ENCODE assay signal across 22 cellular contexts in genomic region chr2:15691586-15692310, GRCh38.
DNase-seq lines count a peak whose midpoint lies in the region; ATAC-seq, FAIRE-seq and TF ChIP-seq lines count a peak whose summit lies in the region.
"Had no signal": no experiment of that assay in that cellular context is flagged by ENCODE, and none has a peak within 500 bp of the region (broad histone marks: within the 10 kb centered on the region; RNA-seq: fewer than 3 reads in every experiment).

No MANE protein-coding gene starts in this region.

- H3K9ac ChIP-seq in HepG2 (ENCODE audit: insufficient read depth, low read depth, low read length): no peak overlapping the region

- no peaks in the 10 kb centered on the region for H3K79me2 ChIP-seq in HepG2 (ENCODE audit: insufficient read depth, low read length)

- no peaks in the 10 kb centered on the region for H3K36me3 Mint-ChIP-seq in nephron progenitor cell (ENCODE audit: low read depth)

- H3K9me3 ChIP-seq in HepG2 (ENCODE audit: low read length) (no peaks in the 10 kb centered on the region), right lobe of liver (no peaks in the 10 kb centered on the region), gastroesophageal sphincter (no peaks in the 10 kb centered on the region)

- H3K9me3 Mint-ChIP-seq in nephron progenitor cell: peaks cover under 1% of the 10 kb centered on the region

- no peaks in the 10 kb centered on the region for H4K20me1 ChIP-seq in HepG2 (ENCODE audit: insufficient read depth, low read length)

- in situ Hi-C loops in HepG2 (cut with HindIII; ENCODE audit: extremely low pct_ligation_motif_present, low pct_unique_long_range_greater_than_20kb): no loop called here

- H3K27me3 ChIP-seq in HepG2 (ENCODE audit: control insufficient read depth in 1 of 2, insufficient read depth in 2 of 2, low read length in 2 of 2): peaks cover 2 to 44% of the 10 kb centered on the region in 2 experiments; a peak in 4 of 5 replicates
- H3K27me3 ChIP-seq in right lobe of liver: no peaks in the 10 kb centered on the region
- H3K27me3 ChIP-seq in gastroesophageal sphincter: no peaks in the 10 kb centered on the region

- H3K4me2 ChIP-seq in HepG2 (ENCODE audit: low read depth, low read length): no peak overlapping the region
- H3K4me2 ChIP-seq: PC-9 had no signal

- TF ChIP-seq EP300 in HepG2 (IDR thresholded peaks at IDR 0.05; ENCODE audit: low read depth in 2 of 2, low read length in 2 of 2) (no peak), HepG2 (CRISPR knock-in tag; IDR thresholded peaks at IDR 0.05; ENCODE audit: borderline replicate concordance) (no peak), gastroesophageal sphincter (IDR thresholded peaks at IDR 0.05) (no peak)

- POLR2A ChIA-PET in HepG2 (lab: Yijun Ruan, JAX): no interaction called here

- peak overlapping the region; percentile 43 for H3K27ac Mint-ChIP-seq in nephron progenitor cell

- H3K4me3 Mint-ChIP-seq in nephron progenitor cell: no peak overlapping the region

- no peak overlapping the region for H3K27ac ChIP-seq in HepG2 (ENCODE audit: extremely low read length, insufficient read depth, low read length)
- H3K27ac ChIP-seq in right lobe of liver: no peak overlapping the region
- no peak overlapping the region for H3K27ac ChIP-seq in gastroesophageal sphincter
- H3K27ac ChIP-seq: 22Rv1, PC-9 had no signal

- 50% methylated on average over 12 of the region's 12 CpGs for WGBS in HepG2 (ENCODE audit: low lambda C conversion rate)
- 92% methylated on average over 10 of the region's 12 CpGs for WGBS in right lobe of liver (ENCODE audit: insufficient coverage, low coverage, low lambda C conversion rate, missing lambda C conversion rate)
- WGBS in gastroesophageal sphincter (ENCODE audit: low coverage in 1 of 2), 2 donors: 76 to 100% methylated on average over 1 to 8 of the region's 12 CpGs

- intact Hi-C loops in HepG2 (cut with micrococcal nuclease; ENCODE audit: unreplicated experiment): no loop called here
- intact Hi-C loops in right lobe of liver (cut with DNase I): no loop called here

- no peaks in the 10 kb centered on the region for H3K4me1 ChIP-seq in HepG2 (ENCODE audit: insufficient read depth, low read length)
- peaks cover 0 to 6% (median 0%) of the 10 kb centered on the region in 4 donors for H3K4me1 ChIP-seq in right lobe of liver
- no peaks in the 10 kb centered on the region for H3K4me1 ChIP-seq in gastroesophageal sphincter

- FAIRE-seq in HepG2 (lab: Jason Lieb, UNC): no peak
- FAIRE-seq: GM19239, H54 had no signal

- H3K4me3 ChIP-seq in HepG2 (replicated peaks in 1 of 3; ENCODE audit: insufficient read depth in 1 of 3, low read depth in 2 of 3, low read length in 3 of 3): no peak overlapping the region
- no peak overlapping the region for H3K4me3 ChIP-seq in right lobe of liver
- H3K4me3 ChIP-seq in gastroesophageal sphincter: no peak overlapping the region
- H3K4me3 ChIP-seq: PC-9 had no signal

- no peak for TF ChIP-seq RAD21 in HepG2 (CRISPR knock-in tag; IDR thresholded peaks at IDR 0.05)

- H3K27me3 Mint-ChIP-seq in nephron progenitor cell (ENCODE audit: low read depth, poor library complexity): peaks cover 8% of the 10 kb centered on the region

- ATAC-seq in HepG2 (no peak), right lobe of liver (no peak), gastroesophageal sphincter (peak; percentile 14)

- TF ChIP-seq POLR2A in HepG2 (IDR thresholded peaks at IDR 0.05; ENCODE audit: insufficient read depth in 1 of 2, low read depth in 2 of 2, low read length in 2 of 2) (no peak), right lobe of liver (IDR thresholded peaks at IDR 0.05) (no peak), gastroesophageal sphincter (IDR thresholded peaks at IDR 0.05) (no peak)

- CTCF ChIA-PET in HepG2 (lab: Yijun Ruan, JAX; ENCODE audit: low intra/inter-chr PET ratio, low total read pairs): no interaction called here

- H3K36me3 ChIP-seq in HepG2 (replicated peaks in 1 of 2; ENCODE audit: control insufficient read depth in 1 of 2, insufficient read depth in 2 of 2, low read length in 2 of 2) (no peaks in the 10 kb centered on the region), right lobe of liver (no peaks in the 10 kb centered on the region), gastroesophageal sphincter (no peaks in the 10 kb centered on the region)

- TF ChIP-seq CTCF in HepG2 (CRISPR knock-in tag; IDR thresholded peaks at IDR 0.05) (no peak), right lobe of liver (IDR thresholded peaks at IDR 0.05) (no peak), gastroesophageal sphincter (IDR thresholded peaks at IDR 0.05) (no peak), nephron progenitor cell (IDR thresholded peaks at IDR 0.05) (no peak)

- DNase-seq in HepG2 (ENCODE audit: low spot score) (no peak), right lobe of liver (no peak), nephron progenitor cell (no peak), NCI-H748 treated with DMSO at 0.1 percent for 48 hours (lab: John Stamatoyannopoulos, UW) (no peak), NCI-H526 (lab: John Stamatoyannopoulos, UW) (no peak), NCI-H1436 (lab: John Stamatoyannopoulos, UW) (no peak)
- DNase-seq: DMS153, DND-41, KBM-7, MV-4-11, NCI-H1105, NCI-H146, NCI-H2029, NCI-H446, NCI-H524 treated with DMSO at 0.1 percent for 48 hours, PC-9, Right ventricle myocardium superior, RPMI8226 had no signal

- H3K4me1 Mint-ChIP-seq in nephron progenitor cell: peaks cover 56% of the 10 kb centered on the region

- BruUV-seq in HepG2 (replicated peaks; lab: Mats Ljungman, UMichigan): no TSS peak

- no peak overlapping the region for H2AFZ ChIP-seq in HepG2 (ENCODE audit: low read length)
- H2AFZ ChIP-seq: PC-9 had no signal

TF ChIP-seq in HepG2, 621 proteins besides CTCF, POLR2A, EP300 and RAD21:
- TF ChIP-seq CREB1 (IDR thresholded peaks at IDR 0.05) (peak; percentile 22; the same call in 1 of the 2 replicates), CREB1 (CRISPR knock-in tag; IDR thresholded peaks at IDR 0.05) (no peak), ZNF883 (CRISPR knock-in tag; IDR thresholded peaks at IDR 0.05; ENCODE audit: not compliant biosample characterization) (no peak)
